8 cellular contexts compared by ENCODE assay signal in the genomic region with DNA sequence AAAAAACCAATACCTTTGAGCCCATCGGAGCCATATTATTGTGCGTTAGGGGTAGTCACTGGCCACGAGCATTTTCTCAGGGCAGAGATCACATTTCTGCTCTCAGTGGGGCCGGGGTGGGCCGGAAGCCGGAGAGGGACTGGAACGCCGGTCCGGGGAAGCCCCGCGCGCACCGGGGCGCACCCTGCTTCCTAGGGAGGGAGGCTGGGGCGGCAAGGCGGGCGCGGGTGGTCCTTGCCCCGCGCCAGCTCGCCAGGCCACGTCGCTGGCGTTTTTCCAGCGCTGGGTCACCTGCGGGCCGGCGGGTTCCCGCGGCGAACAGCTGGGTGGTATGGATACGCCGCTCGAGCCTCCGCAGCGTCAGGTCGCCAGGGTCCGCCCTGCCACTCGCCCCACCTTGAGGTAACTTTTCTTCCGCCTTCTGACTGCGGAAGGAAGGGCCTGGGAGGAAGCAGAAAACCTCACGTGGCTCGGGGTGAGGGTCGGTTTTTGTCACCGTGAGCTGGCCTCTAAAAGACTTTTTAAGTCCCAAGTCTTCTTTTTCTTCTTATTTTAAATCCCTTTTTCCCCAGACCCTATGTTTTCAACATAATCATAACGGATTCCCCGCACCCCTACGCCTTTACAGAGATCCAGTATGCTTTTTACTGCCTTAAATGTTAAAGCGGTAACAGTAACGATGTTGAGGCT. TPM values are rescaled to one million over a fixed set of nuclear protein-coding genes. Genes with fewer than 3 reads are reported as not detected.
A peak's percentile ranks its signal among the peaks of the same experiment; 100 is the strongest.
DNase-seq lines count a peak whose midpoint lies in the region; ATAC-seq and TF ChIP-seq lines count a peak whose summit lies in the region.

No MANE protein-coding gene starts in this region.

- H3K36me3 Mint-ChIP-seq in activated naive CD4-positive, alpha-beta T cell treated with anti-CD3 and anti-CD28 coated beads, Interleukin-2, amount 50 U/mL, for 24 hours: peaks cover 23% of the 10 kb centered on the region

- TF ChIP-seq CTCF in BJ (IDR thresholded peaks at IDR 0.05; ENCODE audit: insufficient read depth, low read depth, low read length) (no peak), RWPE2 (IDR thresholded peaks at IDR 0.05; ENCODE audit: poor library complexity, severe bottlenecking) (no peak)

- POLR2A ChIA-PET in BJ (lab: Charles Lee): interaction anchor here (0.6 kb wide), 1 partner anchor 137 kb away, joined by 11 read pairs; no protein-coding TSS in a partner anchor

- peak overlapping the region; percentile 98 for H3K27ac Mint-ChIP-seq in activated naive CD4-positive, alpha-beta T cell treated with anti-CD3 and anti-CD28 coated beads, Interleukin-2, amount 50 U/mL, for 24 hours

- peak overlapping the region; percentile 97 for H3K27ac ChIP-seq in RWPE2 (ENCODE audit: poor library complexity, severe bottlenecking)

- CTCF ChIA-PET in BJ (lab: Yijun Ruan, JAX): interaction anchor here (1.1 kb wide), 1 partner anchor 14 kb away, joined by 4 read pairs; no protein-coding TSS in a partner anchor

- no peaks in the 10 kb centered on the region for H3K27me3 ChIP-seq in BJ (ENCODE audit: control insufficient read depth, insufficient read depth, low read length)
- H3K27me3 ChIP-seq in RWPE2 (ENCODE audit: insufficient read depth, poor library complexity, severe bottlenecking): no peaks in the 10 kb centered on the region

- DNase-seq in BJ (ENCODE audit: low read depth) (no peak), GM19238 (ENCODE audit: insufficient read length, low spot score) (peak; percentile 32), RWPE2 (ENCODE audit: low spot score) (peak; percentile 66), left ventricle myocardium superior (peak; percentile 64), sciatic nerve (ENCODE audit: low spot score) (peak; percentile 75), middle frontal gyrus (ENCODE audit: extremely low spot score, low spot score) (no peak)

- H3K36me3 ChIP-seq in BJ (ENCODE audit: control insufficient read depth, insufficient read depth, low read length) (peaks cover 11% of the 10 kb centered on the region), RWPE2 (ENCODE audit: low read depth) (peaks cover 22% of the 10 kb centered on the region)

- peaks cover 17% of the 10 kb centered on the region for H3K4me1 Mint-ChIP-seq in activated naive CD4-positive, alpha-beta T cell treated with anti-CD3 and anti-CD28 coated beads, Interleukin-2, amount 50 U/mL, for 24 hours

- ATAC-seq in HG03378 (IDR thresholded peaks at IDR 0.05; ENCODE audit: unreplicated experiment) (peak; percentile 46), RWPE2 (ENCODE audit: low read depth) (peak; percentile 35), left ventricle myocardium superior (no peak), sciatic nerve (no peak)

- no peaks in the 10 kb centered on the region for H3K9me3 ChIP-seq in RWPE2 (ENCODE audit: severe bottlenecking)

- no peaks in the 10 kb centered on the region for H3K27me3 Mint-ChIP-seq in activated naive CD4-positive, alpha-beta T cell treated with anti-CD3 and anti-CD28 coated beads, Interleukin-2, amount 50 U/mL, for 24 hours

- no peaks in the 10 kb centered on the region for H3K9me3 Mint-ChIP-seq in activated naive CD4-positive, alpha-beta T cell treated with anti-CD3 and anti-CD28 coated beads, Interleukin-2, amount 50 U/mL, for 24 hours

- peaks cover 5% of the 10 kb centered on the region for H3K4me1 ChIP-seq in RWPE2 (ENCODE audit: insufficient read depth, poor library complexity, severe bottlenecking)

- intact Hi-C loops in left ventricle myocardium superior (cut with micrococcal nuclease): no loop called here
- intact Hi-C loops in sciatic nerve (cut with DNase I): loop anchor here (5.0 to 10.0 kb wide), 2 partner anchors 61 to 1206 kb away; no protein-coding TSS in a partner anchor

- peak overlapping the region; percentile 95 for H3K4me3 Mint-ChIP-seq in activated naive CD4-positive, alpha-beta T cell treated with anti-CD3 and anti-CD28 coated beads, Interleukin-2, amount 50 U/mL, for 24 hours

- H3K4me3 ChIP-seq in BJ (ENCODE audit: low read depth, low read length): peak overlapping the region; percentile 53
- H3K4me3 ChIP-seq in RWPE2 (ENCODE audit: severe bottlenecking): peak overlapping the region; percentile 72

RNA-seq across cellular contexts. Expression of a gene that starts 2.7 kb away (rescaled TPM):
- 20,981 and 25,088 TPM in 2 replicates for polyA plus RNA-seq in BJ (2011; rRNA removed)
- 8,632 and 13,700 TPM in 2 replicates for polyA minus RNA-seq in BJ (2011; rRNA and poly(A)+ RNA removed)
- total RNA-seq in left ventricle myocardium superior (1,360 TPM), sciatic nerve (6,940 TPM)

Comparison
In these comparisons a context has a peak if more than half of its experiments do, and no peak if none do; other contexts are left out.
1. DNase-seq: peak in GM19238 (single experiment), RWPE2 (single experiment), left ventricle myocardium superior (single experiment) and sciatic nerve (single experiment); none in BJ (single experiment) and middle frontal gyrus (single experiment).
2. ATAC-seq: peak in HG03378 (single experiment) and RWPE2 (single experiment); none in left ventricle myocardium superior (single experiment) and sciatic nerve (single experiment).